21 cellular contexts compared by ENCODE assay signal in the genomic region with DNA sequence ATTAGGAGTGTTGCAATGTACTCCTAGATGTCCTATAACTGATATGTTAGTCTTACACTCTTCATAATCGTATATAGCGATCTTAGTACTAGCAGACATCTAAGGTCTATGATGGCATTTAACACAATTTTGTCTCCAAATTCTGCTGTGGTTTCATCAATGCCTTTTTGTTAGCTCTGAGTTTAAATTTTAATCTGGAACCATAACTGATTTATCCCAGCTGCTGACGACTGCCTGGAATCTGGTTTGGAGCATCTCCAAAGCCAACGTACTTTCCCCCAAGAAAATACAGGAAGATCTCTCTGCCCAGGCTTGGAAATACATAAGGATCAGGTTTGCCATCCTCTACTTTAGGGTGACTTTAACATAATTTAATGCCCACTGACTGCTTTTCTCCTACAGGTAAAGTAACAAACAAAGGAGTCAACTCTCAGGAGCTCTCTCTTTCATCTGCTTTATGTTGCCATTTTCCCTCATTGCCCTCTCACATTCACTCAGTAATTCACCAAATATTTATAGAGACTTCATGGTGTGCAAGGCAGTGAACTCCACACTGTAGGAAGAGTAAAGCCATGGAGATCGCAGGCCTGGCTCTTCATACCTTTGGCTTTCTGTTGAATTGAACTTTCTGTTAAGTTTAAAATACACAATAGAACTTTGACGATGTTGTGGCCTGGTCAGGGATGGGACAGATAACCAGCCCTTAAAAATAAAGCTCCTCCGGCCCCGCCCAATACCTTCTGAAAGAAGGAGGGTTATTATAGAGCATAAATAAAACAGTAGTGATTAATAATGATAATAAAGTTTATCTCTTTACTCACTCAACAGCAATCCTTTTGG. TPM values are rescaled to one million over a fixed set of nuclear protein-coding genes. Genes with fewer than 3 reads are reported as not detected.
DNase-seq lines count a peak whose midpoint lies in the region; ATAC-seq and TF ChIP-seq lines count a peak whose summit lies in the region.
"Had no signal": no experiment of that assay in that cellular context is flagged by ENCODE, and none has a peak within 500 bp of the region (broad histone marks: within the 10 kb centered on the region; RNA-seq: fewer than 3 reads in every experiment).

No MANE protein-coding gene starts in this region.

- H3K27ac ChIP-seq in dorsolateral prefrontal cortex: peak overlapping the region; percentile 61 to 97 (median 91)
- H3K27ac ChIP-seq: 22Rv1, stomach, VCaP had no signal

- H3K27me3 ChIP-seq in dorsolateral prefrontal cortex: no peaks in the 10 kb centered on the region
- H3K27me3 ChIP-seq: heart right ventricle, stomach had no signal

- DNase-seq in Right ventricle myocardium inferior (ENCODE audit: missing footprints) (no peak), cardiac septum (ENCODE audit: low spot score) (no peak), dorsolateral prefrontal cortex (no peak), kidney glomerular epithelial cell (lab: John Stamatoyannopoulos, UW) (peak; percentile 25), superior temporal gyrus (ENCODE audit: extremely low spot score) (peak; percentile 73), iPS-NIHi7 (ENCODE audit: extremely low spot score) (no peak), mesenteric fat pad (ENCODE audit: low spot score) (no peak)
- DNase-seq: activated CD4-positive, alpha-beta T cell treated with anti-CD3 and anti-CD28 coated beads, Interleukin-2, amount 50 U/mL, for 48 hours; activated naive CD4-positive, alpha-beta T cell treated with anti-CD3 and anti-CD28 coated beads, Interleukin-2, amount 50 U/mL, for 16 hours; activated T-cell treated with anti-CD3 and anti-CD28 coated beads, Interleukin-2, amount 50 U/mL, for 1 hour; GDM1; naive thymus-derived CD8-positive, alpha-beta T cell; NCI-H1417; NCI-H2171; stimulated activated CD4-positive, alpha-beta T cell treated with anti-CD3 and anti-CD28 coated beads, Interleukin-4, amount 100 ng/mL, for 24 hours; stomach; T-helper 17 cell had no signal

- no peak for TF ChIP-seq CTCF in dorsolateral prefrontal cortex (IDR thresholded peaks at IDR 0.05 in 54 of 56, conservative IDR thresholded peaks at IDR 0.05 in 2 of 56; ENCODE audit: low read depth in 1 of 56, partially characterized antibody in 56 of 56)

- H3K4me3 ChIP-seq in dorsolateral prefrontal cortex: peak overlapping the region; percentile 22 to 74 (median 50)
- H3K4me3 ChIP-seq: heart right ventricle, stomach had no signal

- intact Hi-C loops in Right ventricle myocardium inferior (cut with DNase I) (no loop called here), cardiac septum (cut with DNase I) (no loop called here), dorsolateral prefrontal cortex (cut with DNase I) (loop anchor here in 1 of 2 donors (1.0 kb wide), 1 partner anchor 23 kb away; a partner anchor contains a TSS)

- ATAC-seq in Right ventricle myocardium inferior (peak; percentile 27), HG03571 (IDR thresholded peaks at IDR 0.05; ENCODE audit: unreplicated experiment) (no peak)
- ATAC-seq: naive thymus-derived CD8-positive, alpha-beta T cell; T-helper 17 cell had no signal

RNA-seq across cellular contexts. Expression of a gene that starts 23.3 kb away (rescaled TPM):
- total RNA-seq in Right ventricle myocardium inferior: 41.7 TPM
- 36.8 TPM for total RNA-seq in cardiac septum
- total RNA-seq in dorsolateral prefrontal cortex: 100 to 1,000 TPM in 17 of 120 experiments, 10 to 100 TPM in 103; 62.9 to 138 (median 86.2) TPM
- total RNA-seq in mesenteric fat pad: 101 TPM

Comparison
In these comparisons a context has a peak if more than half of its experiments do, and no peak if none do; other contexts are left out.
1. DNase-seq: peak in kidney glomerular epithelial cell (single experiment) and superior temporal gyrus (single experiment); none in Right ventricle myocardium inferior (single experiment), cardiac septum (single experiment), dorsolateral prefrontal cortex (0 of 10), iPS-NIHi7 (single experiment) and mesenteric fat pad (single experiment).